Comparison of ENCODE assay signal across 8 cellular contexts in the genomic region with DNA sequence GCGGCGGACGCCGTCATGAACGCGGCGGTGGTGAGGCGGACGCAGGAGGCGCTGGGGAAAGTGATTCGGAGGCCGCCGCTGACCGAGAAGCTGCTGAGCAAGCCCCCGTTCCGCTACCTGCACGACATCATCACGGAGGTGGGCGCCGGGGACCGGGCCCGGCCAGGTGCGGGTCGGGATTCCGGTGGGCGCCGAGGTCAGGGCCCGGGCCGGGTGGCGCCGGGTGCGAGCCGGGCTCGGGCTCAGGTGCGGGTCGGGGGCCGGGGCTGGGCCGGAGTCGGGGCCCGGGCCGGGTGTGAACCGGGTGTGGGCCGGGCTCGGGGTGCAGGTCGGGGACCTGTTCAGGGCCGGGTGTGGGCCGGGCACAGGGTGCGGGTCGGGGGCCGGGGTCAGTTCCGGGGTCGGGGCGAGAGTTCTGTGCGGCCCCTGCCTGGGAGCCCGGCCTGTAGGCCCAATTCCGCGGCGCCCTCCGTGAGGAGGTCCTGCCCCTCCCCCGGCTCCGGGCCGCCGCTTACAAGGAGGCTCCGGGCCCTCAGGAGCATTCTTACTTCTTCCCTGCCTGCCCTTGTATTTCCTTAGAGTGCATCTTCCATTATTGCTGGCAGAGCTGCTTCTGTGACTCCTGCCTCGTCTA. TPM values are rescaled to one million over a fixed set of nuclear protein-coding genes. Genes with fewer than 3 reads are reported as not detected.
DNase-seq lines count a peak whose midpoint lies in the region; ATAC-seq and TF ChIP-seq lines count a peak whose summit lies in the region.

No MANE protein-coding gene starts in this region.

- in situ Hi-C loops in astrocyte of the spinal cord (cut with HindIII; ENCODE audit: low sequenced_read_pairs): no loop called here

- TF ChIP-seq POLR2A in thyroid gland (IDR thresholded peaks at IDR 0.05): no peak

- peaks cover 0 to 3% of the 10 kb centered on the region in 2 donors for H3K36me3 ChIP-seq in thyroid gland

- peaks cover 8 to 15% of the 10 kb centered on the region in 2 donors for H3K4me1 ChIP-seq in thyroid gland

- no peaks in the 10 kb centered on the region for H3K9me3 ChIP-seq in thyroid gland

- H3K4me3 ChIP-seq in HL-60 (replicated peaks; ENCODE audit: insufficient read depth, low read length): peak overlapping the region; percentile 86
- peak overlapping the region; percentile 61 for H3K4me3 ChIP-seq in astrocyte of the spinal cord (ENCODE audit: low read depth, low read length)
- H3K4me3 ChIP-seq in thyroid gland (replicated peaks in 1 of 3): peak overlapping the region; percentile 56 to 98 (median 59)

- intact Hi-C loops in thyroid gland (cut with DNase I): no loop called here

- H3K27me3 ChIP-seq in HL-60 (ENCODE audit: insufficient read depth, poor library complexity, severe bottlenecking) (no peaks in the 10 kb centered on the region), thyroid gland (no peaks in the 10 kb centered on the region)

- H3K27ac ChIP-seq in HL-60 (replicated peaks) (no peak overlapping the region), thyroid gland (peak overlapping the region in 1 of 3 donors; percentile 52)

- ATAC-seq in GM21367 (IDR thresholded peaks at IDR 0.05; ENCODE audit: unreplicated experiment): peak; percentile 24
- peak; percentile 2 for ATAC-seq in left lobe of liver

- WGBS in thyroid gland, 2 donors: 0 to 2% methylated on average over 10 to 18 of the region's 65 CpGs

- TF ChIP-seq CTCF in HL-60 (IDR thresholded peaks at IDR 0.05; ENCODE audit: insufficient read depth, low read length) (no peak), astrocyte of the spinal cord (IDR thresholded peaks at IDR 0.05; ENCODE audit: low read depth, low read length) (no peak), thyroid gland (IDR thresholded peaks at IDR 0.05) (no peak)

- peak; percentile 63 for DNase-seq in D341Med (ENCODE audit: low spot score)
- no peak for DNase-seq in HL-60 (ENCODE audit: low read depth in 1 of 2, low spot score in 1 of 2)
- no peak for DNase-seq in astrocyte of the spinal cord (ENCODE audit: low read depth, low spot score)
- peak; percentile 55 for DNase-seq in left lobe of liver (ENCODE audit: low spot score)
- peak; percentile 28 to 42 for DNase-seq in thyroid gland
- no peak for DNase-seq in NCI-H1694 (lab: John Stamatoyannopoulos, UW)
- DNase-seq in NCI-H524 treated with DMSO at 0.1 percent for 48 hours (lab: John Stamatoyannopoulos, UW): no peak

RNA-seq across cellular contexts. Expression of gene TRAF3IP1, which starts 0.4 kb away (rescaled TPM):
- total RNA-seq in left lobe of liver: 9.0 TPM
- total RNA-seq in thyroid gland: 10 to 100 TPM; 19.5 to 24.7 (median 22.2) TPM

RNA-seq across cellular contexts. Expression of gene PER2, which starts 32.4 kb away (rescaled TPM):
- total RNA-seq in left lobe of liver: 8.0 TPM
- 10 to 100 TPM in 2 of 4 donors, 1 to 10 TPM in 2; 6.5 to 17.6 (median 9.6) TPM for total RNA-seq in thyroid gland

Comparison
In these comparisons a context has a peak if more than half of its experiments do, and no peak if none do; other contexts are left out.
1. DNase-seq: peak in D341Med (single experiment), left lobe of liver (single experiment) and thyroid gland (2 of 2); none in HL-60 (0 of 2), astrocyte of the spinal cord (single experiment), NCI-H1694 (single experiment) and NCI-H524 treated with DMSO at 0.1 percent for 48 hours (single experiment).
2. Peak in every context shown above with its lines, with median percentiles within 50 percentile points of each other: H3K4me3 ChIP-seq.